In genomic region chr3:45509038-45509767, GRCh38 we compare ENCODE assay signal across 9 cellular contexts.
DNase-seq lines count a peak whose midpoint lies in the region; ATAC-seq and TF ChIP-seq lines count a peak whose summit lies in the region.
"Had no signal": no experiment of that assay in that cellular context is flagged by ENCODE, and none has a peak within 500 bp of the region (broad histone marks: within the 10 kb centered on the region; RNA-seq: fewer than 3 reads in every experiment).

No MANE protein-coding gene starts in this region.

- H3K36me3 ChIP-seq in H7 (replicated peaks; ENCODE audit: control insufficient read depth, insufficient read depth, low read length) (peaks cover under 1% of the 10 kb centered on the region; the same call in 1 of the 2 replicates), skeletal muscle satellite cell (ENCODE audit: insufficient read depth, low read length) (peaks cover 8% of the 10 kb centered on the region), aorta (ENCODE audit: control insufficient read depth in 1 of 2, insufficient read depth in 2 of 2, low read length in 1 of 2) (no peaks in the 10 kb centered on the region), testis (ENCODE audit: low read depth, missing control alignments) (no peaks in the 10 kb centered on the region)

- peak overlapping the region; percentile 18 for H3K4me2 ChIP-seq in skeletal muscle satellite cell (ENCODE audit: low read length)

- no peak overlapping the region for H3K27ac Mint-ChIP-seq in nephron progenitor cell
- H3K27ac Mint-ChIP-seq: nephron had no signal

- peaks cover 29% of the 10 kb centered on the region for H3K4me1 ChIP-seq in skeletal muscle satellite cell (ENCODE audit: control insufficient read depth, insufficient read depth, low read length)
- no peaks in the 10 kb centered on the region for H3K4me1 ChIP-seq in aorta (ENCODE audit: control insufficient read depth in 1 of 2, insufficient read depth in 2 of 2, low read length in 2 of 2)
- no peaks in the 10 kb centered on the region for H3K4me1 ChIP-seq in testis

- no peak overlapping the region for H3K9ac ChIP-seq in skeletal muscle satellite cell (ENCODE audit: low read depth, low read length)

- peaks cover 12% of the 10 kb centered on the region for H3K36me3 Mint-ChIP-seq in nephron progenitor cell (ENCODE audit: low read depth)

- no peak for ATAC-seq in sciatic nerve
- no peak for ATAC-seq in aorta (ENCODE audit: low FRiP score)

- no peaks in the 10 kb centered on the region for H3K9me3 Mint-ChIP-seq in nephron progenitor cell
- H3K9me3 Mint-ChIP-seq: nephron had no signal

- intact Hi-C loops in sciatic nerve (cut with DNase I): no loop called here
- intact Hi-C loops in aorta (cut with DNase I): no loop called here
- intact Hi-C loops in testis (cut with DNase I; ENCODE audit: low total_unique reads): no loop called here

- TF ChIP-seq CTCF in epithelial cell of proximal tubule (conservative IDR thresholded peaks at IDR 0.05; ENCODE audit: low read depth, low read length): no peak
- TF ChIP-seq CTCF in testis (IDR thresholded peaks at IDR 0.05): no peak
- no peak for TF ChIP-seq CTCF in nephron progenitor cell (IDR thresholded peaks at IDR 0.05)

- H3K9me3 ChIP-seq in skeletal muscle satellite cell (replicated peaks; ENCODE audit: low read length) (no peaks in the 10 kb centered on the region), aorta (ENCODE audit: control insufficient read depth, low read length) (no peaks in the 10 kb centered on the region), testis (no peaks in the 10 kb centered on the region)

- WGBS in aorta, 2 donors: 79 to 80% methylated on average over 8 of the region's 8 CpGs
- 67 to 85% methylated on average over 8 of the region's 8 CpGs for WGBS in testis, 2 donors

- H3K27me3 ChIP-seq in H7 (ENCODE audit: control insufficient read depth, insufficient read depth, low read length): no peaks in the 10 kb centered on the region
- H3K27me3 ChIP-seq in skeletal muscle satellite cell (ENCODE audit: control insufficient read depth, insufficient read depth, low read length): no peaks in the 10 kb centered on the region
- H3K27me3 ChIP-seq in aorta (ENCODE audit: control insufficient read depth in 1 of 2, insufficient read depth in 2 of 2, low read length in 1 of 2): no peaks in the 10 kb centered on the region
- no peaks in the 10 kb centered on the region for H3K27me3 ChIP-seq in testis

- no peak overlapping the region for H3K27ac ChIP-seq in aorta (ENCODE audit: low read depth in 1 of 2, low read length in 2 of 2)
- no peak overlapping the region for H3K27ac ChIP-seq in testis

- peaks cover 4% of the 10 kb centered on the region for H3K27me3 Mint-ChIP-seq in nephron progenitor cell (ENCODE audit: low read depth, poor library complexity)

- TF ChIP-seq POLR2A in testis (IDR thresholded peaks at IDR 0.05): no peak

- H3K4me1 Mint-ChIP-seq in nephron progenitor cell: peaks cover 5% of the 10 kb centered on the region

- no peak overlapping the region for H3K4me3 ChIP-seq in H7 (ENCODE audit: insufficient read depth, low read depth, low read length)
- H3K4me3 ChIP-seq in epithelial cell of proximal tubule (ENCODE audit: low read depth, low read length): no peak overlapping the region
- no peak overlapping the region for H3K4me3 ChIP-seq in skeletal muscle satellite cell (ENCODE audit: low read length)
- H3K4me3 ChIP-seq in aorta (ENCODE audit: low read length in 2 of 2): no peak overlapping the region
- H3K4me3 ChIP-seq in testis: no peak overlapping the region

- H3K4me3 Mint-ChIP-seq in nephron progenitor cell: no peak overlapping the region
- H3K4me3 Mint-ChIP-seq: nephron had no signal

- DNase-seq in H7 (peak; percentile 42), NCI-H345 treated with DMSO at 0.1 percent for 48 hours (lab: John Stamatoyannopoulos, UW; ENCODE audit: unreplicated experiment) (peak; percentile 40), epithelial cell of proximal tubule (ENCODE audit: low read depth) (peak; percentile 84), sciatic nerve (ENCODE audit: low spot score) (no peak), aorta (no peak), testis (no peak), nephron progenitor cell (no peak)

Comparison
In these comparisons a context has a peak if more than half of its experiments do, and no peak if none do; other contexts are left out.
1. DNase-seq: peak in H7 (single experiment), NCI-H345 treated with DMSO at 0.1 percent for 48 hours (single experiment) and epithelial cell of proximal tubule (single experiment); none in sciatic nerve (single experiment), aorta (0 of 2), testis (single experiment) and nephron progenitor cell (single experiment).